16 cellular contexts compared by ENCODE assay signal in the genomic region with DNA sequence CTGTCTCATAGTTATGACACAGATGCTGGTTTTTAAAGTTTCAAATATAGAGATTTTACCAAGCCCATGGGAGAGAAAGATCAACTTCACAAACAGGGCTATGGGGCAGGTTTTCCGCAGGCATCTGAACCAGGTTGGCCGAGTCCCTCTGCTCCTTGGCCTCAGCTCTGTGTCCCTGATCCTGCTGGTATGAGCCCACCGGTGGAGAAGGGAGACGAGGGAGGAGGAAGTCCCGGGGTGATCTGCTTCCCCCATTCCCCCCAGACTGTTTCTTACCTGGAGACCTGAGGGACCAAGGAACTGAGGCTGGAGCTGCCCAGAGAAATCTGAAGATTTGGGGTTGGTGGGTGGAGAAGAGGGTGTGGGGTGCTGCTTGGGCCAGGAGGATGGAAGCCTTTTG. TPM values are rescaled to one million over a fixed set of nuclear protein-coding genes. Genes with fewer than 3 reads are reported as not detected.
DNase-seq lines count a peak whose midpoint lies in the region; ATAC-seq and TF ChIP-seq lines count a peak whose summit lies in the region.
"Had no signal": no experiment of that assay in that cellular context is flagged by ENCODE, and none has a peak within 500 bp of the region (broad histone marks: within the 10 kb centered on the region; RNA-seq: fewer than 3 reads in every experiment).

No MANE protein-coding gene starts in this region.

- H3K9me3 ChIP-seq in CD4-positive, alpha-beta memory T cell (ENCODE audit: control insufficient read depth in 1 of 2, low read length in 2 of 2): no peaks in the 10 kb centered on the region
- H3K9me3 ChIP-seq in T-helper 17 cell (ENCODE audit: control insufficient read depth, low read length, poor library complexity, severe bottlenecking) (no peaks in the 10 kb centered on the region), stomach smooth muscle (ENCODE audit: control insufficient read depth in 2 of 2, low read length in 2 of 2) (no peaks in the 10 kb centered on the region)

- CTCF ChIA-PET in CD4-positive, alpha-beta memory T cell (lab: Charles Lee; ENCODE audit: partially characterized antibody): interaction anchor here (1.0 to 17.8 kb wide), 7 partner anchors 8 to 236 kb away, joined by 4 to 921 read pairs (median 58); partner anchors contain the start of genes BTG2 and FMOD

- no peaks in the 10 kb centered on the region for H3K27me3 ChIP-seq in CD4-positive, alpha-beta memory T cell (ENCODE audit: insufficient read depth, low read length)
- no peaks in the 10 kb centered on the region for H3K27me3 ChIP-seq in stomach smooth muscle (ENCODE audit: control insufficient read depth in 1 of 2, insufficient read depth in 2 of 2, low read length in 2 of 2)

- no peak for DNase-seq in CD4-positive, alpha-beta memory T cell
- DNase-seq in T-helper 17 cell (no peak), memory B cell (ENCODE audit: low spot score in 2 of 2) (no peak), glutamatergic neuron (no peak)
- DNase-seq in stimulated activated CD4-positive, alpha-beta T cell treated with anti-CD3 and anti-CD28 coated beads, Interleukin-2, amount 100 ng/mL, for 48 hours: no peak
- DNase-seq: activated CD4-positive, CD25-positive, alpha-beta regulatory T cell; NCI-H1694 treated with DMSO at 0.1 percent for 48 hours; nephron progenitor cell had no signal

- no peak for TF ChIP-seq CTCF in glutamatergic neuron (IDR thresholded peaks at IDR 0.05; ENCODE audit: partially characterized antibody, unreplicated experiment)

- peaks cover 27 to 66% (median 50%) of the 10 kb centered on the region in 4 donors for H3K4me1 Mint-ChIP-seq in CD4-positive, alpha-beta memory T cell
- peaks cover 30% of the 10 kb centered on the region for H3K4me1 Mint-ChIP-seq in T-helper 17 cell
- peaks cover 43% of the 10 kb centered on the region for H3K4me1 Mint-ChIP-seq in memory B cell
- peaks cover 51% of the 10 kb centered on the region for H3K4me1 Mint-ChIP-seq in glutamatergic neuron (ENCODE audit: low read depth, unreplicated experiment)

- H3K27me3 Mint-ChIP-seq in CD4-positive, alpha-beta memory T cell: no peaks in the 10 kb centered on the region
- H3K27me3 Mint-ChIP-seq in T-helper 17 cell: no peaks in the 10 kb centered on the region
- no peaks in the 10 kb centered on the region for H3K27me3 Mint-ChIP-seq in memory B cell
- peaks cover 9% of the 10 kb centered on the region for H3K27me3 Mint-ChIP-seq in glutamatergic neuron (ENCODE audit: unreplicated experiment)
- H3K27me3 Mint-ChIP-seq: stimulated activated naive CD8-positive, alpha-beta T cell treated with anti-CD3 and anti-CD28 coated beads, Interleukin-15, Interleukin-2, amounts not matched to agents 100 ng/mL and 50 ng/mL, for 24 hours had no signal

- peaks cover 48% of the 10 kb centered on the region for H3K4me1 ChIP-seq in CD4-positive, alpha-beta memory T cell (ENCODE audit: insufficient read depth, low read length)
- H3K4me1 ChIP-seq in stomach smooth muscle (ENCODE audit: control insufficient read depth, insufficient read depth, low read length): peaks cover 78% of the 10 kb centered on the region

- H3K4me3 Mint-ChIP-seq in CD4-positive, alpha-beta memory T cell: no peak overlapping the region
- no peak overlapping the region for H3K4me3 Mint-ChIP-seq in T-helper 17 cell
- no peak overlapping the region for H3K4me3 Mint-ChIP-seq in memory B cell
- H3K4me3 Mint-ChIP-seq in glutamatergic neuron (ENCODE audit: unreplicated experiment): no peak overlapping the region
- H3K4me3 Mint-ChIP-seq: nephron progenitor cell had no signal

- H3K27ac Mint-ChIP-seq in CD4-positive, alpha-beta memory T cell: peak overlapping the region in 4 of 7 donors; percentile 60 to 91 (median 84)
- H3K27ac Mint-ChIP-seq in T-helper 17 cell (peak overlapping the region; percentile 87), memory B cell (peak overlapping the region; percentile 90), glutamatergic neuron (ENCODE audit: unreplicated experiment) (no peak overlapping the region)

- POLR2A ChIA-PET in CD4-positive, alpha-beta memory T cell (lab: Charles Lee; ENCODE audit: partially characterized antibody): interaction anchor here (1.9 to 23.9 kb wide), 5 partner anchors 9 to 62 kb away, joined by 8 to 877 read pairs (median 216); partner anchors contain the start of gene BTG2

- intact Hi-C loops in CD4-positive, alpha-beta memory T cell (cut with micrococcal nuclease): no loop called here

- no peaks in the 10 kb centered on the region for H3K36me3 Mint-ChIP-seq in CD4-positive, alpha-beta memory T cell
- H3K36me3 Mint-ChIP-seq in T-helper 17 cell (ENCODE audit: low read depth): peaks cover 2% of the 10 kb centered on the region
- no peaks in the 10 kb centered on the region for H3K36me3 Mint-ChIP-seq in memory B cell
- no peaks in the 10 kb centered on the region for H3K36me3 Mint-ChIP-seq in glutamatergic neuron (ENCODE audit: unreplicated experiment)

- H3K9me3 Mint-ChIP-seq in CD4-positive, alpha-beta memory T cell: no peaks in the 10 kb centered on the region
- H3K9me3 Mint-ChIP-seq in memory B cell (no peaks in the 10 kb centered on the region), glutamatergic neuron (ENCODE audit: unreplicated experiment) (peaks cover 4% of the 10 kb centered on the region)
- H3K9me3 Mint-ChIP-seq: nephron progenitor cell; stimulated activated naive CD8-positive, alpha-beta T cell treated with anti-CD3 and anti-CD28 coated beads, Interleukin-15, Interleukin-2, amounts not matched to agents 100 ng/mL and 50 ng/mL, for 24 hours had no signal

- H3K4me3 ChIP-seq in CD4-positive, alpha-beta memory T cell (ENCODE audit: low read length in 2 of 2): no peak overlapping the region
- no peak overlapping the region for H3K4me3 ChIP-seq in stomach smooth muscle (ENCODE audit: low read length in 2 of 2)
- H3K4me3 ChIP-seq: GM12878, skin epidermis had no signal

- H3K27ac ChIP-seq in CD4-positive, alpha-beta memory T cell (ENCODE audit: low read depth, low read length): peak overlapping the region; percentile 11
- H3K27ac ChIP-seq in stomach smooth muscle (ENCODE audit: low read length): peak overlapping the region; percentile 100
- H3K27ac ChIP-seq: C4-2B had no signal

- H3K36me3 ChIP-seq in CD4-positive, alpha-beta memory T cell (ENCODE audit: insufficient read depth, low read length): no peaks in the 10 kb centered on the region
- no peaks in the 10 kb centered on the region for H3K36me3 ChIP-seq in stomach smooth muscle (ENCODE audit: control insufficient read depth in 2 of 2, insufficient read depth in 2 of 2, low read length in 2 of 2)

- H3K9ac ChIP-seq in stomach smooth muscle (ENCODE audit: low read length in 2 of 2): peak overlapping the region; percentile 73 to 76

- ATAC-seq in T-helper 17 cell: no peak
- no peak for ATAC-seq in memory B cell (ENCODE audit: low read depth)
- ATAC-seq in HG03097 (IDR thresholded peaks at IDR 0.05; ENCODE audit: low FRiP score, unreplicated experiment): no peak
- ATAC-seq: esophagus mucosa, GM12878 had no signal

RNA-seq across cellular contexts. Expression of gene BTG2, which starts 28.9 kb away (rescaled TPM):
- 100 to 1,000 TPM; 197 to 201 TPM for total RNA-seq in CD4-positive, alpha-beta memory T cell
- 100 to 1,000 TPM; 123 to 288 TPM for polyA plus RNA-seq in CD4-positive, alpha-beta memory T cell
- 100 to 1,000 TPM; 584 to 606 TPM for total RNA-seq in T-helper 17 cell
- total RNA-seq in glutamatergic neuron (ENCODE audit: unreplicated experiment): 88.6 TPM

RNA-seq across cellular contexts. Expression of gene CHIT1, which starts 46.9 kb away (rescaled TPM):
- total RNA-seq in CD4-positive, alpha-beta memory T cell: under 1 TPM; 0.41 to 0.78 TPM
- not detected for polyA plus RNA-seq in CD4-positive, alpha-beta memory T cell
- 1 to 10 TPM in 1 of 2 donors, under 1 TPM in 1; 0.13 to 1.0 TPM for total RNA-seq in T-helper 17 cell
- 0.10 TPM for total RNA-seq in glutamatergic neuron (ENCODE audit: unreplicated experiment)
- total RNA-seq: NCI-H460 had no signal
